25 cellular contexts compared by ENCODE assay signal in genomic region chr1:16245476-16246196, GRCh38. TPM values are rescaled to one million over a fixed set of nuclear protein-coding genes. Genes with fewer than 3 reads are reported as not detected.
A peak's percentile ranks its signal among the peaks of the same experiment; 100 is the strongest.
DNase-seq lines count a peak whose midpoint lies in the region; ATAC-seq, FAIRE-seq and TF ChIP-seq lines count a peak whose summit lies in the region.
"Had no signal": no experiment of that assay in that cellular context is flagged by ENCODE, and none has a peak within 500 bp of the region (broad histone marks: within the 10 kb centered on the region; RNA-seq: fewer than 3 reads in every experiment).

No MANE protein-coding gene starts in this region.

- intact Hi-C loops in left ventricle myocardium inferior (cut with micrococcal nuclease): no loop called here
- intact Hi-C loops in Right ventricle myocardium superior (cut with DNase I): loop anchor here (5.0 kb wide), 1 partner anchor 107 kb away; the partner anchor contains the start of gene FBXO42
- intact Hi-C loops in K562 (cut with micrococcal nuclease): loop anchor here (2.0 to 5.0 kb wide), 2 partner anchors 55 to 107 kb away; partner anchors contain the start of gene FBXO42
- intact Hi-C loops in gastrocnemius medialis (cut with DNase I; ENCODE audit: low total_unique reads): loop anchor here (2.0 kb wide), 1 partner anchor 167 kb away; no protein-coding TSS in a partner anchor

- in situ Hi-C loops in K562 (cut with MboI) (no loop called here), gastrocnemius medialis (cut with MboI; ENCODE audit: low sequenced_read_pairs in 4 of 4) (loop anchor here in 1 of 4 donors (25.0 kb wide), 1 partner anchor 117 kb away; the partner anchor contains the start of genes FBXO42 and SZRD1)

- DNase-seq in left ventricle myocardium inferior (no peak), Right ventricle myocardium superior (no peak), K562 (ENCODE audit: extremely low read depth in 1 of 4, low spot score in 3 of 4) (no peak), gastrocnemius medialis (peak in 1 of 2 donors; percentile 8), NCI-H748 treated with DMSO at 0.1 percent for 48 hours (lab: John Stamatoyannopoulos, UW) (no peak), amniotic stem cell (lab: John Stamatoyannopoulos, UW) (no peak)
- DNase-seq: CD4-positive, CD25-positive, alpha-beta regulatory T cell; DMS153; DND-41; Kasumi-1; MV-4-11; NCI-H1105 treated with DMSO at 0.1 percent for 48 hours; NCI-H146; NCI-H1930; NCI-H2107; NCI-H524; NCI-H774; SIG-M5 had no signal

- BruUV-seq in K562 (replicated peaks; lab: Mats Ljungman, UMichigan): no TSS peak

- 90% methylated on average over 9 of the region's 9 CpGs for WGBS in K562 (ENCODE audit: insufficient coverage, low coverage, missing lambda C conversion rate)

- H3K4me1 ChIP-seq in left ventricle myocardium inferior (peaks cover 65% of the 10 kb centered on the region), K562 (replicated peaks in 1 of 2; ENCODE audit: control insufficient read depth in 2 of 2, insufficient read depth in 2 of 2, low read length in 2 of 2) (peaks cover 13 to 48% of the 10 kb centered on the region in 2 experiments), gastrocnemius medialis (peaks cover 41 to 42% of the 10 kb centered on the region in 2 donors)

- H3K4me2 ChIP-seq in K562 (ENCODE audit: insufficient read depth, low read length): no peak overlapping the region
- H3K4me2 ChIP-seq: BLaER1 had no signal

- no peaks in the 10 kb centered on the region for H4K20me1 ChIP-seq in K562 (replicated peaks; ENCODE audit: control insufficient read depth, insufficient read depth, low read length)

- H3K79me2 ChIP-seq in K562 (ENCODE audit: control insufficient read depth, insufficient read depth, low read length): peaks cover 6% of the 10 kb centered on the region; the same call in 1 of the 3 replicates

- no peak overlapping the region for H2AFZ ChIP-seq in K562 (ENCODE audit: low read depth, low read length)

- TF ChIP-seq CTCF in left ventricle myocardium inferior (IDR thresholded peaks at IDR 0.05; ENCODE audit: borderline replicate concordance) (no peak), K562 (IDR thresholded peaks at IDR 0.05 in 2 of 3, conservative IDR thresholded peaks at IDR 0.05 in 1 of 3; ENCODE audit: insufficient read depth in 2 of 3, low read depth in 1 of 3, low read length in 3 of 3) (no peak), gastrocnemius medialis (IDR thresholded peaks at IDR 0.05 in 4 of 5, conservative IDR thresholded peaks at IDR 0.05 in 1 of 5) (no peak)

- TF ChIP-seq EP300 in K562 (IDR thresholded peaks at IDR 0.05; ENCODE audit: low read length): no peak

- CTCF ChIA-PET in K562 (lab: Yijun Ruan, JAX; ENCODE audit: low intra/inter-chr PET ratio): interaction anchor here (0.6 to 2.7 kb wide), 5 partner anchors 58 to 167 kb away, joined by 3 to 38 read pairs (median 8); no protein-coding TSS in a partner anchor

- H3K4me3 ChIP-seq in left ventricle myocardium inferior (no peak overlapping the region), K562 (no peak overlapping the region), gastrocnemius medialis (no peak overlapping the region)
- H3K4me3 ChIP-seq: BLaER1, SK-N-MC had no signal

- no peak overlapping the region for H3K9ac ChIP-seq in K562 (ENCODE audit: insufficient read depth in 1 of 2, low read depth in 2 of 2, low read length in 2 of 2)
- H3K9ac ChIP-seq: BLaER1 had no signal

- no peak for ATAC-seq in Right ventricle myocardium superior (ENCODE audit: poor library complexity)
- no peak for ATAC-seq in K562
- no peak for ATAC-seq in gastrocnemius medialis
- no peak for ATAC-seq in GM18519 (IDR thresholded peaks at IDR 0.05; ENCODE audit: low FRiP score, unreplicated experiment)

- H3K9me1 ChIP-seq in K562 (ENCODE audit: control insufficient read depth, insufficient read depth, low read length): peaks cover 7% of the 10 kb centered on the region

- TF ChIP-seq RAD21 in K562 (CRISPR knock-in tag; conservative IDR thresholded peaks at IDR 0.05 in 1 of 2, IDR thresholded peaks at IDR 0.05 in 1 of 2): no peak

- no peaks in the 10 kb centered on the region for H3K27me3 ChIP-seq in left ventricle myocardium inferior (ENCODE audit: low read depth)
- H3K27me3 ChIP-seq in K562 (ENCODE audit: control insufficient read depth in 2 of 2, insufficient read depth in 2 of 2, low read length in 2 of 2): no peaks in the 10 kb centered on the region
- H3K27me3 ChIP-seq in gastrocnemius medialis: no peaks in the 10 kb centered on the region
- H3K27me3 ChIP-seq: BLaER1 had no signal

- H3K36me3 ChIP-seq in left ventricle myocardium inferior (peaks cover under 1% of the 10 kb centered on the region), K562 (ENCODE audit: control insufficient read depth, insufficient read depth, low read length) (peaks cover 32% of the 10 kb centered on the region), gastrocnemius medialis (peaks cover 0 to 11% of the 10 kb centered on the region in 2 donors)

- TF ChIP-seq POLR2A in K562 (conservative IDR thresholded peaks at IDR 0.05) (no peak), gastrocnemius medialis (IDR thresholded peaks at IDR 0.05) (no peak)

- FAIRE-seq in K562 (lab: Jason Lieb, UNC): no peak
- FAIRE-seq: A204.1, GM12892, GM19239, H54 had no signal

- H3K9me3 ChIP-seq in left ventricle myocardium inferior (replicated peaks) (no peaks in the 10 kb centered on the region), K562 (replicated peaks; ENCODE audit: control insufficient read depth, insufficient read depth, low read depth, low read length) (no peaks in the 10 kb centered on the region), gastrocnemius medialis (no peaks in the 10 kb centered on the region)
- H3K9me3 ChIP-seq: BLaER1 had no signal

- POLR2A ChIA-PET in K562 (lab: Yijun Ruan, JAX): interaction anchor here (0.6 to 1.5 kb wide), 8 partner anchors 8 to 191 kb away, joined by 3 to 8 read pairs (median 5); partner anchors contain the start of gene CPLANE2

- peak overlapping the region; percentile 90 for H3K27ac ChIP-seq in left ventricle myocardium inferior (replicated peaks)
- H3K27ac ChIP-seq in K562 (ENCODE audit: extremely low read depth, low read depth, low read length): no peak overlapping the region
- H3K27ac ChIP-seq in gastrocnemius medialis: peak overlapping the region in 3 of 4 donors; percentile 88 to 91 (median 89)
- H3K27ac ChIP-seq: BLaER1, SK-N-MC had no signal

TF ChIP-seq in K562, 482 proteins besides CTCF, POLR2A, EP300 and RAD21:
- no peak for TF ChIP-seq THRAP3 (IDR thresholded peaks at IDR 0.05; ENCODE audit: borderline replicate concordance)
- TF ChIP-seq POLR2AphosphoS2 (IDR thresholded peaks at IDR 0.05; ENCODE audit: low read length): peak; percentile 30; the same call in 1 of the 2 replicates

RNA-seq across cellular contexts. Expression of gene CPLANE2, which starts 8.7 kb away (rescaled TPM):
- total RNA-seq in left ventricle myocardium inferior: 9.7 TPM
- 10.1 TPM for total RNA-seq in Right ventricle myocardium superior
- 6.0 and 32.3 TPM in 2 replicates for total RNA-seq in K562 (2011; cell fraction: chromatin; rRNA removed; ENCODE audit: low replicate concordance)
- 25.7 and 37.9 TPM in 2 replicates for total RNA-seq in K562 (2011; cell fraction: nucleolus; rRNA removed)
- 15.3 and 20.1 TPM in 2 replicates for total RNA-seq in K562 (2011; cell fraction: nucleoplasm; rRNA removed)
- 19.9 and 27.8 TPM in 2 replicates for total RNA-seq in K562 (2014; rRNA removed)
- total RNA-seq in K562 (2014; rRNA removed; fragmentation: Illumina TruSeq; extraction: Trizol): 3.3 and 3.7 TPM in 2 replicates
- total RNA-seq in K562 (2015; rRNA removed; fragmentation: Illumina TruSeq; extraction: Trizol): 8.0 and 8.3 TPM in 2 replicates
- 17.8 and 20.9 TPM in 2 replicates for total RNA-seq in K562 (2021)
- polyA plus RNA-seq in K562 (2011; rRNA removed): 10.9 and 15.9 TPM in 2 replicates
- polyA plus RNA-seq in K562 (2011; cell fraction: cytosol; rRNA removed): 14.2 and 28.7 TPM in 2 replicates
- polyA plus RNA-seq in K562 (2011; cell fraction: nucleus; rRNA removed): 22.8 and 30.9 TPM in 2 replicates
- 16.0 and 21.8 TPM in 2 replicates for polyA plus RNA-seq in K562 (2012)
- 8.1 and 13.6 TPM in 2 replicates for polyA plus RNA-seq in K562 (2014; fragmentation: Illumina TruSeq; extraction: Trizol)
- under 1 TPM; 0.17 to 0.32 TPM for polyA plus RNA-seq in K562 (2014; fragmentation: Nextera tagmentation; extraction: Ambion mirVana)
- polyA plus RNA-seq in K562 (2014; rRNA removed): 10.3 and 15.5 TPM in 2 replicates
- 11.8 and 19.8 TPM in 2 replicates for polyA minus RNA-seq in K562 (2011; rRNA and poly(A)+ RNA removed)
- polyA minus RNA-seq in K562 (2011; cell fraction: cytosol; rRNA and poly(A)+ RNA removed): 18.6 and 24.7 TPM in 2 replicates
- 21.7 and 22.7 TPM in 2 replicates for polyA minus RNA-seq in K562 (2011; cell fraction: nucleus; rRNA and poly(A)+ RNA removed)
- 1 to 10 TPM in 3 of 4 donors, under 1 TPM in 1; 0.46 to 6.3 (median 3.1) TPM for total RNA-seq in gastrocnemius medialis

RNA-seq across cellular contexts. Expression of gene ARHGEF19, which starts 33.2 kb away (rescaled TPM):
- 2.2 TPM for total RNA-seq in left ventricle myocardium inferior
- 1.8 TPM for total RNA-seq in Right ventricle myocardium superior
- total RNA-seq in K562 (2011; cell fraction: chromatin; rRNA removed; ENCODE audit: low replicate concordance): 15.4 and 51.0 TPM in 2 replicates
- 25.4 and 38.4 TPM in 2 replicates for total RNA-seq in K562 (2011; cell fraction: nucleolus; rRNA removed)
- total RNA-seq in K562 (2011; cell fraction: nucleoplasm; rRNA removed): 20.2 and 22.1 TPM in 2 replicates
- total RNA-seq in K562 (2014; rRNA removed): 6.3 and 7.0 TPM in 2 replicates
- 2.7 and 4.3 TPM in 2 replicates for total RNA-seq in K562 (2014; rRNA removed; fragmentation: Illumina TruSeq; extraction: Trizol)
- 5.2 and 6.0 TPM in 2 replicates for total RNA-seq in K562 (2015; rRNA removed; fragmentation: Illumina TruSeq; extraction: Trizol)
- total RNA-seq in K562 (2021): 11.2 and 15.1 TPM in 2 replicates
- 21.0 and 33.1 TPM in 2 replicates for polyA plus RNA-seq in K562 (2011; rRNA removed)
- polyA plus RNA-seq in K562 (2011; cell fraction: cytosol; rRNA removed): 31.5 and 39.3 TPM in 2 replicates
- 84.8 and 93.8 TPM in 2 replicates for polyA plus RNA-seq in K562 (2011; cell fraction: nucleus; rRNA removed)
- polyA plus RNA-seq in K562 (2012): 14.3 and 15.2 TPM in 2 replicates
- 4.4 and 10.8 TPM in 2 replicates for polyA plus RNA-seq in K562 (2014; fragmentation: Illumina TruSeq; extraction: Trizol)
- 1 to 10 TPM in 1 of 2 experiments, under 1 TPM in 1; 0.73 to 1.1 TPM for polyA plus RNA-seq in K562 (2014; fragmentation: Nextera tagmentation; extraction: Ambion mirVana)
- polyA plus RNA-seq in K562 (2014; rRNA removed): 14.8 and 17.1 TPM in 2 replicates
- polyA minus RNA-seq in K562 (2011; rRNA and poly(A)+ RNA removed): 7.3 and 9.1 TPM in 2 replicates
- 9.3 and 17.2 TPM in 2 replicates for polyA minus RNA-seq in K562 (2011; cell fraction: cytosol; rRNA and poly(A)+ RNA removed)
- polyA minus RNA-seq in K562 (2011; cell fraction: nucleus; rRNA and poly(A)+ RNA removed): 17.2 and 21.5 TPM in 2 replicates
- total RNA-seq in gastrocnemius medialis: 1 to 10 TPM in 3 of 4 donors, under 1 TPM in 1; 0.68 to 3.0 (median 2.3) TPM
